ENCODE assay signal across 21 cellular contexts in the genomic region with DNA sequence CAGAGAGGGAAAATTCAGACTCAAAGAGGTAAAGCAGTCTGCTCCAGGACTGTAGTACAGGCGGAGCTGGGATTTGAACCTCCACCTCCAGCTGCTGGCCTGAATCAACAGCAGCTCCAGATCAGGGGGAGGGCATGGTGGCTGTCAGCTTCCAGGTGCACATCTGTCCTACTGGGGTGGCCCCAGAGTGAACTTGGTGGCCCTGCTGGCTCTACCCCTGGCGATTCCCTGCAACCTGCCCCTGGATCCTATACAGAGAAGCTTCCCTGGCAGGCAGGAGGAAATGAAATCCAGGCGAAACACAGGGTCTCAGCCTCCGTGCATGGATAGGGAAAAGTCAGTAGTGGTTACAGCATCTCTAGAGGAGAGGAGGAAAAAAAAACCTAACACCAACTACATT.
DNase-seq lines count a peak whose midpoint lies in the region; ATAC-seq and TF ChIP-seq lines count a peak whose summit lies in the region.
"Had no signal": no experiment of that assay in that cellular context is flagged by ENCODE, and none has a peak within 500 bp of the region (broad histone marks: within the 10 kb centered on the region; RNA-seq: fewer than 3 reads in every experiment).

No MANE protein-coding gene starts in this region.

- no peak overlapping the region for H3K14ac ChIP-seq in neuronal stem cell (ENCODE audit: low read length)

- H3K27ac Mint-ChIP-seq in natural killer cell, result no peak overlapping the region
- H3K27ac Mint-ChIP-seq in natural killer cell treated with Interleukin-12 subunit alpha and Interleukin-12 subunit beta and Interleukin-15 and Interleukin-18, amount 100 ng/mL, for 72 hours, result no peak overlapping the region
- H3K27ac Mint-ChIP-seq: activated T-cell treated with anti-CD3 and anti-CD28 coated beads, Interleukin-2, amount 50 U/mL, for 72 hours; CD8-positive, alpha-beta memory T cell; mesothelial cell of epicardium had no signal

- no peaks in the 10 kb centered on the region for H3K36me3 Mint-ChIP-seq in natural killer cell
- H3K36me3 Mint-ChIP-seq in natural killer cell treated with Interleukin-12 subunit alpha and Interleukin-12 subunit beta and Interleukin-15 and Interleukin-18, amount 100 ng/mL, for 72 hours, result no peaks in the 10 kb centered on the region
- H3K36me3 Mint-ChIP-seq: mesothelial cell of epicardium had no signal

- H3K27me3 ChIP-seq in neuronal stem cell (ENCODE audit: control insufficient read depth in 3 of 3, insufficient read depth in 3 of 3, low read depth in 1 of 3, low read length in 3 of 3) (peaks cover 0 to 65% (median 0%) of the 10 kb centered on the region in 3 experiments), right atrium auricular region (peaks cover 8 to 12% of the 10 kb centered on the region in 2 donors)
- H3K27me3 ChIP-seq: testis had no signal

- no peak overlapping the region for H3K23ac ChIP-seq in neuronal stem cell (ENCODE audit: low read depth, low read length, poor library complexity)

- no peak overlapping the region for H2BK5ac ChIP-seq in neuronal stem cell (ENCODE audit: low read length)

- intact Hi-C loops in natural killer cell (cut with micrococcal nuclease), result no loop called here

- no peaks in the 10 kb centered on the region for H3K36me3 ChIP-seq in neuronal stem cell (replicated peaks in 1 of 2; ENCODE audit: control insufficient read depth in 2 of 2, insufficient read depth in 2 of 2, low read length in 2 of 2)
- H3K36me3 ChIP-seq in right atrium auricular region, result no peaks in the 10 kb centered on the region
- H3K36me3 ChIP-seq: breast epithelium had no signal

- no CpG with 5 or more reads among the region's 4 CpGs for WGBS in neuronal stem cell (ENCODE audit: extremely low coverage in 2 of 2, insufficient read length in 2 of 2, insufficient replicate concordance in 1 of 2), 2 donors

- no peak overlapping the region for H3K4me3 Mint-ChIP-seq in natural killer cell
- no peak overlapping the region for H3K4me3 Mint-ChIP-seq in natural killer cell treated with Interleukin-12 subunit alpha and Interleukin-12 subunit beta and Interleukin-15 and Interleukin-18, amount 100 ng/mL, for 72 hours
- H3K4me3 Mint-ChIP-seq: activated T-cell treated with anti-CD3 and anti-CD28 coated beads, Interleukin-2, amount 50 U/mL, for 72 hours; CD8-positive, alpha-beta memory T cell; mesothelial cell of epicardium; neural crest cell had no signal

- peaks cover 31 to 44% of the 10 kb centered on the region in 2 donors for H3K27me3 Mint-ChIP-seq in natural killer cell (ENCODE audit: low read depth in 2 of 2)
- H3K27me3 Mint-ChIP-seq in natural killer cell treated with Interleukin-12 subunit alpha and Interleukin-12 subunit beta and Interleukin-15 and Interleukin-18, amount 100 ng/mL, for 72 hours, result peaks cover 18 to 25% of the 10 kb centered on the region in 2 donors

- H3K9me3 Mint-ChIP-seq in natural killer cell, result no peaks in the 10 kb centered on the region
- H3K9me3 Mint-ChIP-seq in natural killer cell treated with Interleukin-12 subunit alpha and Interleukin-12 subunit beta and Interleukin-15 and Interleukin-18, amount 100 ng/mL, for 72 hours, result no peaks in the 10 kb centered on the region
- H3K9me3 Mint-ChIP-seq: activated T-cell treated with anti-CD3 and anti-CD28 coated beads, Interleukin-2, amount 50 U/mL, for 72 hours; CD8-positive, alpha-beta memory T cell; mesothelial cell of epicardium; neural crest cell had no signal

- no peak overlapping the region for H3K4me3 ChIP-seq in coronary artery
- H3K4me3 ChIP-seq in neuronal stem cell (ENCODE audit: low read length in 2 of 2), result peak overlapping the region in 1 of 2 donors; percentile 10
- no peak overlapping the region for H3K4me3 ChIP-seq in right atrium auricular region
- H3K4me3 ChIP-seq: breast epithelium, K562, testis had no signal

- H3K18ac ChIP-seq in neuronal stem cell (ENCODE audit: low read length), result peak overlapping the region; percentile 58

- H4K8ac ChIP-seq in neuronal stem cell (ENCODE audit: low read depth, low read length), result no peak overlapping the region

- H2BK120ac ChIP-seq in neuronal stem cell (ENCODE audit: low read depth, low read length), result no peak overlapping the region

- no peak overlapping the region for H2AFZ ChIP-seq in neuronal stem cell (ENCODE audit: low read length)

- peak overlapping the region; percentile 43 for H3K4ac ChIP-seq in neuronal stem cell (ENCODE audit: low read length)

- no peak overlapping the region for H2AK5ac ChIP-seq in neuronal stem cell (ENCODE audit: low read depth, low read length)

- H3K4me2 ChIP-seq in neuronal stem cell (ENCODE audit: insufficient read depth, low read length, poor library complexity, severe bottlenecking), result no peak overlapping the region

- no peak overlapping the region for H2BK12ac ChIP-seq in neuronal stem cell (ENCODE audit: low read length)

- ATAC-seq in natural killer cell, result no peak
- ATAC-seq in natural killer cell treated with Interleukin-12 subunit alpha and Interleukin-12 subunit beta and Interleukin-15 and Interleukin-18, amount 100 ng/mL, for 72 hours, result no peak
- ATAC-seq: activated T-cell treated with anti-CD3 and anti-CD28 coated beads, Interleukin-2, amount 50 U/mL, for 72 hours; foreskin keratinocyte; K562; Right ventricle myocardium inferior had no signal

- H3K4me1 ChIP-seq in neuronal stem cell (ENCODE audit: control insufficient read depth in 2 of 2, insufficient read depth in 1 of 2, low read depth in 1 of 2, low read length in 2 of 2), result peaks cover 9 to 27% of the 10 kb centered on the region in 2 donors
- peaks cover 0 to 9% of the 10 kb centered on the region in 2 donors for H3K4me1 ChIP-seq in right atrium auricular region
- H3K4me1 ChIP-seq: breast epithelium, foreskin keratinocyte had no signal

- H2BK15ac ChIP-seq in neuronal stem cell (ENCODE audit: low read length), result no peak overlapping the region

- no peak overlapping the region for H3K9ac ChIP-seq in neuronal stem cell (ENCODE audit: low read depth, low read length, poor library complexity)

- H4K91ac ChIP-seq in neuronal stem cell (ENCODE audit: low read depth, low read length, poor library complexity), result no peak overlapping the region

- H3K9me3 ChIP-seq in neuronal stem cell (replicated peaks in 1 of 2; ENCODE audit: control insufficient read depth in 2 of 2, insufficient read depth in 1 of 2, low read depth in 1 of 2, low read length in 2 of 2), result no peaks in the 10 kb centered on the region
- H3K9me3 ChIP-seq in right atrium auricular region, result no peaks in the 10 kb centered on the region
- H3K9me3 ChIP-seq: breast epithelium, testis had no signal

- H3K79me1 ChIP-seq in neuronal stem cell (ENCODE audit: low read depth, low read length), result no peaks in the 10 kb centered on the region

- TF ChIP-seq CTCF in natural killer cell (IDR thresholded peaks at IDR 0.05), result no peak
- no peak for TF ChIP-seq CTCF in coronary artery (IDR thresholded peaks at IDR 0.05)
- no peak for TF ChIP-seq CTCF in right atrium auricular region (IDR thresholded peaks at IDR 0.05)

- DNase-seq in natural killer cell (peak; percentile 7), coronary artery (ENCODE audit: low spot score) (peak; percentile 55), neuronal stem cell (ENCODE audit: low spot score) (no peak), putamen (ENCODE audit: low spot score) (no peak), NOMO-1 treated with DMSO at 0.1 percent for 48 hours (lab: John Stamatoyannopoulos, UW; ENCODE audit: unreplicated experiment) (no peak), right atrium auricular region (ENCODE audit: low spot score) (no peak)
- no peak for DNase-seq in natural killer cell treated with Interleukin-12 subunit alpha and Interleukin-12 subunit beta and Interleukin-15 and Interleukin-18, amount 100 ng/mL, for 72 hours (ENCODE audit: low spot score)
- DNase-seq: activated CD4-positive, alpha-beta T cell treated with anti-CD3 and anti-CD28 coated beads, Interleukin-2, amount 50 U/mL, for 1 hour; activated T-cell treated with anti-CD3 and anti-CD28 coated beads, Interleukin-2, amount 50 U/mL, for 72 hours; dermis blood vessel endothelial cell; foreskin keratinocyte; NCI-H2081 treated with DMSO at 0.1 percent for 48 hours; NCI-H524; stimulated activated CD4-positive, alpha-beta T cell treated with anti-CD3 and anti-CD28 coated beads, Interleukin-15, amount 100 ng/mL, for 24 hours; testis had no signal

- peaks cover 18 to 32% of the 10 kb centered on the region in 2 donors for H3K4me1 Mint-ChIP-seq in natural killer cell
- peaks cover 9 to 20% of the 10 kb centered on the region in 2 donors for H3K4me1 Mint-ChIP-seq in natural killer cell treated with Interleukin-12 subunit alpha and Interleukin-12 subunit beta and Interleukin-15 and Interleukin-18, amount 100 ng/mL, for 72 hours (ENCODE audit: low read depth in 2 of 2)

- H3K27ac ChIP-seq in coronary artery (no peak overlapping the region), neuronal stem cell (replicated peaks; ENCODE audit: low read length) (no peak overlapping the region), right atrium auricular region (no peak overlapping the region)
- H3K27ac ChIP-seq: breast epithelium, foreskin keratinocyte, testis had no signal

Comparison
In these comparisons a context has a peak if more than half of its experiments do, and no peak if none do; other contexts are left out.
1. DNase-seq: peak in natural killer cell (single experiment) and coronary artery (single experiment); none in natural killer cell treated with Interleukin-12 subunit alpha and Interleukin-12 subunit beta and Interleukin-15 and Interleukin-18, amount 100 ng/mL, for 72 hours (single experiment), neuronal stem cell (single experiment), putamen (single experiment), NOMO-1 treated with DMSO at 0.1 percent for 48 hours (single experiment) and right atrium auricular region (single experiment).